Comparison of ENCODE assay signal across 8 cellular contexts in genomic region chr11:1298695-1299492, GRCh38. TPM values are rescaled to one million over a fixed set of nuclear protein-coding genes. Genes with fewer than 3 reads are reported as not detected.
DNase-seq lines count a peak whose midpoint lies in the region; ATAC-seq and TF ChIP-seq lines count a peak whose summit lies in the region.

No MANE protein-coding gene starts in this region.

- H3K27me3 ChIP-seq in heart right ventricle (no peaks in the 10 kb centered on the region), rectal smooth muscle tissue (ENCODE audit: control insufficient read depth, insufficient read depth, low read length) (no peaks in the 10 kb centered on the region)

- no peak overlapping the region for H3K9ac ChIP-seq in rectal smooth muscle tissue (ENCODE audit: low read length)

- CTCF ChIA-PET in activated naive CD4-positive, alpha-beta T cell treated with anti-CD3 and anti-CD28 coated beads, Interleukin-2, amount 10 ng/mL, durations not matched to agents 7 days and 5 days (lab: Charles Lee): no interaction called here
- CTCF ChIA-PET in activated naive CD4-positive, alpha-beta T cell treated with anti-CD3 and anti-CD28 coated beads for 36 hours (lab: Charles Lee): interaction anchor here (1.1 kb wide), 1 partner anchor 12 kb away, joined by 3 read pairs; no protein-coding TSS in a partner anchor

- H3K27ac Mint-ChIP-seq in activated naive CD4-positive, alpha-beta T cell treated with anti-CD3 and anti-CD28 coated beads, Interleukin-2, amount 10 ng/mL, durations not matched to agents 7 days and 5 days: no peak overlapping the region
- H3K27ac Mint-ChIP-seq in progenitor cell of endocrine pancreas: no peak overlapping the region
- no peak overlapping the region for H3K27ac Mint-ChIP-seq in activated naive CD4-positive, alpha-beta T cell treated with anti-CD3 and anti-CD28 coated beads for 36 hours

- DNase-seq in HuH-7 (ENCODE audit: low spot score) (peak; percentile 99), UCSD-AML1 (lab: John Stamatoyannopoulos, UW; ENCODE audit: unreplicated experiment) (peak; percentile 60), heart right ventricle (peak; percentile 43 to 73), progenitor cell of endocrine pancreas (ENCODE audit: low spot score, unreplicated experiment) (no peak)
- no peak for DNase-seq in activated naive CD4-positive, alpha-beta T cell treated with anti-CD3 and anti-CD28 coated beads, Interleukin-2, amount 10 ng/mL, durations not matched to agents 7 days and 5 days
- DNase-seq in activated naive CD4-positive, alpha-beta T cell treated with anti-CD3 and anti-CD28 coated beads for 36 hours: no peak
- no peak for DNase-seq in stimulated activated CD8-positive, alpha-beta memory T cell treated with anti-CD3 and anti-CD28 coated beads, Interleukin-4, amount 100 ng/mL, for 48 hours

- TF ChIP-seq CTCF in heart right ventricle (IDR thresholded peaks at IDR 0.05) (no peak), progenitor cell of endocrine pancreas (IDR thresholded peaks at IDR 0.05; ENCODE audit: unreplicated experiment) (no peak)

- WGBS in heart right ventricle, 2 donors: 79 to 81% methylated on average over 32 of the region's 32 CpGs

- no peak overlapping the region for H3K4me3 ChIP-seq in heart right ventricle
- no peak overlapping the region for H3K4me3 ChIP-seq in rectal smooth muscle tissue (ENCODE audit: low read length)

- H3K27me3 Mint-ChIP-seq in activated naive CD4-positive, alpha-beta T cell treated with anti-CD3 and anti-CD28 coated beads, Interleukin-2, amount 10 ng/mL, durations not matched to agents 7 days and 5 days: no peaks in the 10 kb centered on the region
- H3K27me3 Mint-ChIP-seq in progenitor cell of endocrine pancreas: no peaks in the 10 kb centered on the region
- H3K27me3 Mint-ChIP-seq in activated naive CD4-positive, alpha-beta T cell treated with anti-CD3 and anti-CD28 coated beads for 36 hours (ENCODE audit: low read depth): no peaks in the 10 kb centered on the region

- H3K36me3 Mint-ChIP-seq in activated naive CD4-positive, alpha-beta T cell treated with anti-CD3 and anti-CD28 coated beads, Interleukin-2, amount 10 ng/mL, durations not matched to agents 7 days and 5 days: no peaks in the 10 kb centered on the region
- H3K36me3 Mint-ChIP-seq in progenitor cell of endocrine pancreas (ENCODE audit: insufficient read depth): no peaks in the 10 kb centered on the region
- H3K36me3 Mint-ChIP-seq in activated naive CD4-positive, alpha-beta T cell treated with anti-CD3 and anti-CD28 coated beads for 36 hours (ENCODE audit: low read depth): peaks cover 3% of the 10 kb centered on the region

- H3K4me3 Mint-ChIP-seq in activated naive CD4-positive, alpha-beta T cell treated with anti-CD3 and anti-CD28 coated beads, Interleukin-2, amount 10 ng/mL, durations not matched to agents 7 days and 5 days: no peak overlapping the region
- H3K4me3 Mint-ChIP-seq in progenitor cell of endocrine pancreas (ENCODE audit: low read depth): no peak overlapping the region
- H3K4me3 Mint-ChIP-seq in activated naive CD4-positive, alpha-beta T cell treated with anti-CD3 and anti-CD28 coated beads for 36 hours: no peak overlapping the region

- H3K9me3 ChIP-seq in heart right ventricle: no peaks in the 10 kb centered on the region

- H3K36me3 ChIP-seq in heart right ventricle (peaks cover 0 to 30% (median 3%) of the 10 kb centered on the region in 9 donors), rectal smooth muscle tissue (ENCODE audit: control insufficient read depth, insufficient read depth, low read length) (peaks cover 5% of the 10 kb centered on the region)

- peak; percentile 69 to 92 (median 76) for ATAC-seq in heart right ventricle

- intact Hi-C loops in heart right ventricle (cut with DNase I): loop anchor here in 1 of 10 donors (10.0 kb wide), 1 partner anchor 216 kb away; no protein-coding TSS in a partner anchor
- intact Hi-C loops in activated naive CD4-positive, alpha-beta T cell treated with anti-CD3 and anti-CD28 coated beads for 36 hours (cut with micrococcal nuclease): no loop called here

- H3K4me1 Mint-ChIP-seq in activated naive CD4-positive, alpha-beta T cell treated with anti-CD3 and anti-CD28 coated beads, Interleukin-2, amount 10 ng/mL, durations not matched to agents 7 days and 5 days: no peaks in the 10 kb centered on the region
- H3K4me1 Mint-ChIP-seq in progenitor cell of endocrine pancreas (ENCODE audit: low read depth): peaks cover 17% of the 10 kb centered on the region
- H3K4me1 Mint-ChIP-seq in activated naive CD4-positive, alpha-beta T cell treated with anti-CD3 and anti-CD28 coated beads for 36 hours (ENCODE audit: low read depth): peaks cover 11% of the 10 kb centered on the region

- H3K9me3 Mint-ChIP-seq in activated naive CD4-positive, alpha-beta T cell treated with anti-CD3 and anti-CD28 coated beads, Interleukin-2, amount 10 ng/mL, durations not matched to agents 7 days and 5 days: no peaks in the 10 kb centered on the region
- no peaks in the 10 kb centered on the region for H3K9me3 Mint-ChIP-seq in progenitor cell of endocrine pancreas (ENCODE audit: low read depth)
- no peaks in the 10 kb centered on the region for H3K9me3 Mint-ChIP-seq in activated naive CD4-positive, alpha-beta T cell treated with anti-CD3 and anti-CD28 coated beads for 36 hours

- H3K27ac ChIP-seq in heart right ventricle: peak overlapping the region in 7 of 10 donors; percentile 7 to 55 (median 41)
- H3K27ac ChIP-seq in rectal smooth muscle tissue (ENCODE audit: low read depth, low read length): peak overlapping the region; percentile 56

- H3K4me1 ChIP-seq in heart right ventricle (peaks cover 11 to 53% (median 36%) of the 10 kb centered on the region in 9 donors), rectal smooth muscle tissue (ENCODE audit: control insufficient read depth, insufficient read depth, low read length) (peaks cover 18% of the 10 kb centered on the region)

RNA-seq across cellular contexts. Expression of gene TOLLIP, which starts 10.5 kb away (rescaled TPM):
- total RNA-seq in heart right ventricle (10 to 100 TPM; 34.3 to 53.6 (median 45.2) TPM), progenitor cell of endocrine pancreas (41.2 and 44.4 TPM in 2 replicates)
- polyA plus RNA-seq in heart right ventricle: 10 to 100 TPM; 19.0 to 32.5 TPM
- total RNA-seq in activated naive CD4-positive, alpha-beta T cell treated with anti-CD3 and anti-CD28 coated beads for 36 hours: 10 to 100 TPM; 19.9 to 21.7 TPM

Comparison
In these comparisons a context has a peak if more than half of its experiments do, and no peak if none do; other contexts are left out.
1. DNase-seq: peak in HuH-7 (single experiment), UCSD-AML1 (single experiment) and heart right ventricle (2 of 2); none in activated naive CD4-positive, alpha-beta T cell treated with anti-CD3 and anti-CD28 coated beads, Interleukin-2, amount 10 ng/mL, durations not matched to agents 7 days and 5 days (single experiment), progenitor cell of endocrine pancreas (single experiment), activated naive CD4-positive, alpha-beta T cell treated with anti-CD3 and anti-CD28 coated beads for 36 hours (single experiment) and stimulated activated CD8-positive, alpha-beta memory T cell treated with anti-CD3 and anti-CD28 coated beads, Interleukin-4, amount 100 ng/mL, for 48 hours (single experiment).